Comparison of ENCODE assay signal across 17 cellular contexts in genomic region chr10:70096016-70096704, GRCh38. TPM values are rescaled to one million over a fixed set of nuclear protein-coding genes. Genes with fewer than 3 reads are reported as not detected.
DNase-seq lines count a peak whose midpoint lies in the region; ATAC-seq and TF ChIP-seq lines count a peak whose summit lies in the region.
"Had no signal": no experiment of that assay in that cellular context is flagged by ENCODE, and none has a peak within 500 bp of the region (broad histone marks: within the 10 kb centered on the region; RNA-seq: fewer than 3 reads in every experiment).

No MANE protein-coding gene starts in this region.

- no CpG with 5 or more reads among the region's 6 CpGs for WGBS in IMR-90 (ENCODE audit: extremely low coverage in 2 of 2, insufficient read length in 1 of 2), 2 experiments

- no peak for ATAC-seq in Right ventricle myocardium superior (ENCODE audit: poor library complexity)
- ATAC-seq in IMR-90 (ENCODE audit: low read depth) = no peak
- ATAC-seq in activated T-cell treated with anti-CD3 and anti-CD28 coated beads, Interleukin-2, amount 50 U/mL, for 4 hours = no peak
- ATAC-seq: HCT116 had no signal

- H3K27me3 Mint-ChIP-seq in activated T-cell treated with anti-CD3 and anti-CD28 coated beads, Interleukin-2, amount 50 U/mL, for 4 hours (ENCODE audit: low read depth) = no peaks in the 10 kb centered on the region

- no peak for TF ChIP-seq POLR2A in IMR-90 (IDR thresholded peaks at IDR 0.05; ENCODE audit: low read depth, low read length)

- H3K4me2 ChIP-seq in IMR-90 (ENCODE audit: low read depth, low read length) = no peak overlapping the region

- peaks cover 64% of the 10 kb centered on the region for H3K36me3 ChIP-seq in cardiac muscle cell
- H3K36me3 ChIP-seq in IMR-90 (ENCODE audit: control insufficient read depth, insufficient read depth, low read length) = peaks cover 40% of the 10 kb centered on the region

- H3K9me1 ChIP-seq in IMR-90 (ENCODE audit: insufficient read depth, low read length) = peaks cover 7% of the 10 kb centered on the region; the same call in 1 of the 2 replicates

- TF ChIP-seq RAD21 in IMR-90 (IDR thresholded peaks at IDR 0.05; ENCODE audit: low read length) = no peak

- H2BK20ac ChIP-seq in IMR-90 (ENCODE audit: low read depth, low read length) = no peak overlapping the region

- no peak overlapping the region for H4K8ac ChIP-seq in IMR-90 (ENCODE audit: low read depth in 2 of 2, low read length in 2 of 2)

- H2AK5ac ChIP-seq in IMR-90 (ENCODE audit: low read depth, low read length) = no peak overlapping the region

- no TSS peak for BruUV-seq in IMR-90 (replicated peaks; lab: Mats Ljungman, UMichigan)

- TF ChIP-seq CTCF in cardiac muscle cell (IDR thresholded peaks at IDR 0.05; ENCODE audit: low read depth, low read length) (no peak), IMR-90 (conservative IDR thresholded peaks at IDR 0.05; ENCODE audit: low read depth, low read length) (no peak)

- POLR2A ChIA-PET in IMR-90 (lab: Charles Lee; ENCODE audit: unreplicated experiment) = no interaction called here

- H3K56ac ChIP-seq in IMR-90 (ENCODE audit: extremely low read depth, insufficient read depth, low read length) = no peak overlapping the region

- H3K9me3 ChIP-seq in cardiac muscle cell (ENCODE audit: low read depth) (no peaks in the 10 kb centered on the region), IMR-90 (ENCODE audit: control insufficient read depth, insufficient read depth, low read length) (no peaks in the 10 kb centered on the region)
- H3K9me3 ChIP-seq: BE2C, Caco-2 had no signal

- H3K4me3 Mint-ChIP-seq in activated T-cell treated with anti-CD3 and anti-CD28 coated beads, Interleukin-2, amount 50 U/mL, for 4 hours = no peak overlapping the region

- no peak overlapping the region for H3K18ac ChIP-seq in IMR-90 (ENCODE audit: low read depth, low read length)

- H3K36me3 Mint-ChIP-seq in activated T-cell treated with anti-CD3 and anti-CD28 coated beads, Interleukin-2, amount 50 U/mL, for 4 hours (ENCODE audit: insufficient read depth) = peaks cover 13% of the 10 kb centered on the region

- H3K27ac ChIP-seq in cardiac muscle cell (peak overlapping the region; percentile 67), IMR-90 (ENCODE audit: insufficient read depth, low read length) (no peak overlapping the region)
- H3K27ac ChIP-seq: C4-2B, HL-60 had no signal

- H3K4me3 ChIP-seq in cardiac muscle cell = no peak overlapping the region
- no peak overlapping the region for H3K4me3 ChIP-seq in IMR-90 (ENCODE audit: insufficient read depth, low read depth, low read length)

- H3K14ac ChIP-seq in IMR-90 (replicated peaks; ENCODE audit: low read depth, low read length) = no peak overlapping the region

- H3K23ac ChIP-seq in IMR-90 (ENCODE audit: low read depth, low read length) = no peak overlapping the region

- no peak overlapping the region for H2AK9ac ChIP-seq in IMR-90 (replicated peaks; ENCODE audit: low read depth, low read length, poor library complexity)

- dilution Hi-C loops in IMR-90 (cut with HindIII; ENCODE audit: low sequenced_read_pairs, unreplicated experiment) = no loop called here

- H4K20me1 ChIP-seq in IMR-90 (ENCODE audit: insufficient read depth, low read length) = no peaks in the 10 kb centered on the region

- no peak overlapping the region for H4K5ac ChIP-seq in IMR-90 (ENCODE audit: low read depth, low read length)

- no peak overlapping the region for H2BK5ac ChIP-seq in IMR-90 (ENCODE audit: low read depth, low read length, poor library complexity, severe bottlenecking)

- in situ Hi-C loops in IMR-90 (cut with MboI; ENCODE audit: low sequenced_read_pairs) = no loop called here

- no peak overlapping the region for H3K9ac ChIP-seq in IMR-90 (ENCODE audit: low read depth, low read length)

- H3K27me3 ChIP-seq in cardiac muscle cell = no peaks in the 10 kb centered on the region
- H3K27me3 ChIP-seq in IMR-90 (ENCODE audit: control insufficient read depth, insufficient read depth, low read length) = no peaks in the 10 kb centered on the region
- H3K27me3 ChIP-seq: BE2C had no signal

- H3K4ac ChIP-seq in IMR-90 (ENCODE audit: low read depth, low read length) = no peak overlapping the region

- DNase-seq in cardiac muscle cell (ENCODE audit: low read depth in 1 of 2, low spot score in 1 of 2) (no peak), Right ventricle myocardium superior (no peak), IMR-90 (no peak), myocyte (ENCODE audit: low read depth) (peak; percentile 82), Ammon's horn (ENCODE audit: low spot score) (no peak), AML-193 (lab: John Stamatoyannopoulos, UW) (no peak)
- DNase-seq in activated T-cell treated with anti-CD3 and anti-CD28 coated beads, Interleukin-2, amount 50 U/mL, for 4 hours = no peak
- DNase-seq: ACHN; BE2C; Caco-2; CD8-positive, alpha-beta memory T cell; DMS53; GF-D8; KG1 had no signal

- H4K91ac ChIP-seq in IMR-90 (ENCODE audit: insufficient read depth, low read depth, low read length) = no peak overlapping the region

- H3K4me1 Mint-ChIP-seq in activated T-cell treated with anti-CD3 and anti-CD28 coated beads, Interleukin-2, amount 50 U/mL, for 4 hours (ENCODE audit: low read depth) = peaks cover 41% of the 10 kb centered on the region

- CTCF ChIA-PET in IMR-90 (lab: Yijun Ruan, JAX) = no interaction called here

- H2AFZ ChIP-seq in IMR-90 (replicated peaks; ENCODE audit: low read length, poor library complexity) = no peak overlapping the region

- intact Hi-C loops in Right ventricle myocardium superior (cut with DNase I) = no loop called here
- intact Hi-C loops in IMR-90 (cut with micrococcal nuclease) = no loop called here

- H3K79me1 ChIP-seq in IMR-90 (ENCODE audit: low read depth in 1 of 2, low read length in 2 of 2) = no peaks in the 10 kb centered on the region

- H3K9me3 Mint-ChIP-seq in activated T-cell treated with anti-CD3 and anti-CD28 coated beads, Interleukin-2, amount 50 U/mL, for 4 hours = no peaks in the 10 kb centered on the region
- H3K9me3 Mint-ChIP-seq: CD8-positive, alpha-beta memory T cell had no signal

- H3K4me1 ChIP-seq in cardiac muscle cell (ENCODE audit: low read depth) (peaks cover 8% of the 10 kb centered on the region), IMR-90 (ENCODE audit: control insufficient read depth, insufficient read depth, low read length) (no peaks in the 10 kb centered on the region)
- H3K4me1 ChIP-seq: BE2C had no signal

- H2BK120ac ChIP-seq in IMR-90 (ENCODE audit: low read depth, low read length) = no peak overlapping the region

- no peak overlapping the region for H2BK15ac ChIP-seq in IMR-90 (ENCODE audit: low read depth, low read length)

TF ChIP-seq in IMR-90, 13 proteins besides CTCF, POLR2A, EP300 and RAD21:
- TF ChIP-seq CEBPB (IDR thresholded peaks at IDR 0.05; ENCODE audit: low read depth, low read length) (peak; percentile 66; the same call in 1 of the 2 replicates), NFE2L2 (IDR thresholded peaks at IDR 0.05; ENCODE audit: low read depth, low read length) (no peak), RCOR1 (IDR thresholded peaks at IDR 0.05; ENCODE audit: insufficient replicate concordance, low read length) (no peak), USF2 (IDR thresholded peaks at IDR 0.05; ENCODE audit: low read depth, low read length) (no peak)

RNA-seq across cellular contexts. Expression of gene AIFM2, which starts 36.5 kb away (rescaled TPM):
- total RNA-seq in cardiac muscle cell (4.9 and 5.4 TPM in 2 replicates), Right ventricle myocardium superior (20.2 TPM), IMR-90 (2012; rRNA removed) (1.7 and 2.0 TPM in 2 replicates), myocyte (15.8 and 18.3 TPM in 2 replicates)
- polyA plus RNA-seq in cardiac muscle cell (6.6 and 9.3 TPM in 2 replicates), IMR-90 (2012; rRNA removed) (4.5 and 4.6 TPM in 2 replicates)
- polyA plus RNA-seq in IMR-90 (2012; cell fraction: cytosol; rRNA removed) = 3.6 and 5.9 TPM in 2 replicates
- polyA plus RNA-seq in IMR-90 (2012; cell fraction: nucleus; rRNA removed; ENCODE audit: low replicate concordance) = 6.3 and 6.9 TPM in 2 replicates
- polyA plus RNA-seq in myocyte (2012) = 16.1 TPM
- 10 to 100 TPM; 10.5 to 16.9 (median 11.1) TPM for total RNA-seq in activated T-cell treated with anti-CD3 and anti-CD28 coated beads, Interleukin-2, amount 50 U/mL, for 4 hours

RNA-seq across cellular contexts. Expression of gene MACROH2A2, which starts 43.5 kb away (rescaled TPM):
- total RNA-seq in cardiac muscle cell (160 and 161 TPM in 2 replicates), Right ventricle myocardium superior (13.2 TPM), IMR-90 (2012; rRNA removed) (16.7 and 17.4 TPM in 2 replicates), myocyte (10.5 and 11.2 TPM in 2 replicates)
- polyA plus RNA-seq in cardiac muscle cell (130 and 142 TPM in 2 replicates), IMR-90 (2012; rRNA removed) (14.5 and 16.1 TPM in 2 replicates)
- polyA plus RNA-seq in IMR-90 (2012; cell fraction: cytosol; rRNA removed) = 11.7 and 11.8 TPM in 2 replicates
- polyA plus RNA-seq in IMR-90 (2012; cell fraction: nucleus; rRNA removed; ENCODE audit: low replicate concordance) = 6.0 and 7.7 TPM in 2 replicates
- polyA plus RNA-seq in myocyte (2012) = 6.6 TPM
- 1 to 10 TPM in 1 of 3 donors, under 1 TPM in 2; 0.76 to 2.0 (median 0.91) TPM for total RNA-seq in activated T-cell treated with anti-CD3 and anti-CD28 coated beads, Interleukin-2, amount 50 U/mL, for 4 hours

RNA-seq across cellular contexts. Expression of gene TYSND1, which starts 50.3 kb away (rescaled TPM):
- total RNA-seq in cardiac muscle cell (16.6 and 28.8 TPM in 2 replicates), Right ventricle myocardium superior (5.9 TPM), IMR-90 (2012; rRNA removed) (2.8 and 2.9 TPM in 2 replicates), myocyte (14.7 and 15.2 TPM in 2 replicates)
- polyA plus RNA-seq in cardiac muscle cell (19.0 and 20.4 TPM in 2 replicates), IMR-90 (2012; rRNA removed) (4.1 and 4.6 TPM in 2 replicates)
- polyA plus RNA-seq in IMR-90 (2012; cell fraction: cytosol; rRNA removed) = 4.0 and 5.5 TPM in 2 replicates
- polyA plus RNA-seq in IMR-90 (2012; cell fraction: nucleus; rRNA removed; ENCODE audit: low replicate concordance) = 12.4 and 20.6 TPM in 2 replicates
- 7.3 TPM for polyA plus RNA-seq in myocyte (2012)
- total RNA-seq in activated T-cell treated with anti-CD3 and anti-CD28 coated beads, Interleukin-2, amount 50 U/mL, for 4 hours = 10 to 100 TPM; 11.6 to 11.9 (median 11.8) TPM
